12 cellular contexts compared by ENCODE assay signal in the genomic region with DNA sequence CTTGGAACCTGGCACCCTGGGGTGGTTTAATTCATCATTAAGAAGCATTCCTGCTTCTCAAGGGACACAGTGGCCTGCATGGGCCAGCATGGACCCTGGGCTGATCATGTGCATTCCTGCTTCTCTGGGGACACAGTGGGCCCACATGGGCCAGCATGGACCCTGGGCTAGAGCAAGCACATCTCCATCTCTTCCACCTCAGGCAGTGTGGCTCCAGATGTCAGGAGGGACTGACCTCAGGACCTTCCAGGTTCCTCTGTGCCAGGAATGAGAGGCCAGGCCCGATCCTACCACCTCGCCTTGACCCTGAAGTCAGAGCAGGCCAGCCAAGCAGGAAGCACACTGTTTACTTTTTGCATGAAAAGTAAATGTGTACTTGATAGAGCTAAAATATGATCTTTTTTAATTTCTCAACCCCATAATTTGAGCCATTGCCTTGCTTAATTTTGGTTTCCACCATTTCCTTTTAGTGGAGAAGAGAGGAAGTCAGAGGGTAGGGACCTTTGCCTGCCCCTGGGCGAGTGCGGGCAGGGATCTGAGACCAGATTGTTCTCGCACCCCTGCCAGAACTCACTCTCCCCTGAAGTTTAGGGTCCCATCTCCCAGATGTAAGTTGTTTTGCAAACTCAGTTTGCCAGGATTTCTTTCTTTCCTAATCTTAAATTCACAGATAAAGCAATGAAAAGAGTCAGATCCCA. TPM values are rescaled to one million over a fixed set of nuclear protein-coding genes. Genes with fewer than 3 reads are reported as not detected.
DNase-seq lines count a peak whose midpoint lies in the region; ATAC-seq, FAIRE-seq and TF ChIP-seq lines count a peak whose summit lies in the region.
"Had no signal": no experiment of that assay in that cellular context is flagged by ENCODE, and none has a peak within 500 bp of the region (broad histone marks: within the 10 kb centered on the region; RNA-seq: fewer than 3 reads in every experiment).

No MANE protein-coding gene starts in this region.

- no peaks in the 10 kb centered on the region for H3K9me3 Mint-ChIP-seq in stimulated activated naive CD8-positive, alpha-beta T cell treated with anti-CD3 and anti-CD28 coated beads, Interleukin-15, Interleukin-2, amounts not matched to agents 100 ng/mL and 50 ng/mL, for 24 hours
- no peaks in the 10 kb centered on the region for H3K9me3 Mint-ChIP-seq in naive thymus-derived CD4-positive, alpha-beta T cell
- H3K9me3 Mint-ChIP-seq: HFFc6 had no signal

- H3K79me2 ChIP-seq in GM12878 (ENCODE audit: control insufficient read depth, insufficient read depth, low read length): no peaks in the 10 kb centered on the region

- CTCF ChIA-PET in GM12878 (lab: Yijun Ruan, JAX): interaction anchor here (0.7 to 3.4 kb wide), 16 partner anchors 10 to 559 kb away, joined by 3 to 21 read pairs (median 4); no protein-coding TSS in a partner anchor
- CTCF ChIA-PET in naive thymus-derived CD4-positive, alpha-beta T cell (lab: Charles Lee): no interaction called here

- no peaks in the 10 kb centered on the region for H3K27me3 Mint-ChIP-seq in stimulated activated naive CD8-positive, alpha-beta T cell treated with anti-CD3 and anti-CD28 coated beads, Interleukin-15, Interleukin-2, amounts not matched to agents 100 ng/mL and 50 ng/mL, for 24 hours
- H3K27me3 Mint-ChIP-seq in naive thymus-derived CD4-positive, alpha-beta T cell: no peaks in the 10 kb centered on the region
- H3K27me3 Mint-ChIP-seq: progenitor cell of endocrine pancreas had no signal

- no peak overlapping the region for H3K4me3 Mint-ChIP-seq in stimulated activated naive CD8-positive, alpha-beta T cell treated with anti-CD3 and anti-CD28 coated beads, Interleukin-15, Interleukin-2, amounts not matched to agents 100 ng/mL and 50 ng/mL, for 24 hours
- no peak overlapping the region for H3K4me3 Mint-ChIP-seq in naive thymus-derived CD4-positive, alpha-beta T cell
- H3K4me3 Mint-ChIP-seq: HFFc6 had no signal

- ATAC-seq in stimulated activated naive CD8-positive, alpha-beta T cell treated with anti-CD3 and anti-CD28 coated beads, Interleukin-15, Interleukin-2, amounts not matched to agents 100 U/mL and 50 U/mL, for 24 hours: no peak
- ATAC-seq in GM12878 (no peak), HG03469 (IDR thresholded peaks at IDR 0.05; ENCODE audit: unreplicated experiment) (no peak), HG03521 (IDR thresholded peaks at IDR 0.05; ENCODE audit: unreplicated experiment) (no peak), SK-N-SH treated with all-trans-retinoic acid at 6 μM for 48 hours (no peak)
- no peak for ATAC-seq in naive thymus-derived CD4-positive, alpha-beta T cell

- TF ChIP-seq RAD21 in GM12878 (IDR thresholded peaks at IDR 0.05; ENCODE audit: insufficient read depth, low read depth, low read length): no peak

- no peak overlapping the region for H3K9ac ChIP-seq in GM12878 (ENCODE audit: control insufficient read depth, insufficient read depth, low read length)

- TF ChIP-seq EP300 in GM12878 (IDR thresholded peaks at IDR 0.05; ENCODE audit: borderline replicate concordance in 1 of 2, control insufficient read depth in 1 of 2, low read depth in 2 of 2, low read length in 2 of 2): no peak

- FAIRE-seq in GM12878 (lab: Jason Lieb, UNC): no peak

- SMC1A ChIA-PET in GM12878 (lab: Charles Lee; ENCODE audit: uncharacterized antibody, unreplicated experiment): interaction anchor here (1.2 to 5.6 kb wide), 2 partner anchors 40 to 279 kb away, joined by 3 to 44 read pairs; no protein-coding TSS in a partner anchor

- no peak overlapping the region for H3K4me2 ChIP-seq in GM12878 (ENCODE audit: control insufficient read depth, insufficient read depth)

- H3K4me3 ChIP-seq in GM12878: no peak overlapping the region
- no peak overlapping the region for H3K4me3 ChIP-seq in naive thymus-derived CD4-positive, alpha-beta T cell (ENCODE audit: low read length)
- H3K4me3 ChIP-seq in uterus: no peak overlapping the region
- H3K4me3 ChIP-seq: breast epithelium, lung had no signal

- TF ChIP-seq POLR2A in GM12878 (IDR thresholded peaks at IDR 0.05; ENCODE audit: low read depth, low read length): 0 out of 2 replicates have a peak, but pooled peaks have one; percentile 23
- TF ChIP-seq POLR2A in uterus (IDR thresholded peaks at IDR 0.05): no peak

- intact Hi-C loops in GM12878 (cut with micrococcal nuclease; ENCODE audit: unreplicated experiment): loop anchor here (5.0 kb wide), 1 partner anchor 557 kb away; no protein-coding TSS in a partner anchor
- intact Hi-C loops in naive thymus-derived CD4-positive, alpha-beta T cell (cut with micrococcal nuclease): loop anchor here in 1 of 2 donors (5.0 kb wide), 1 partner anchor 38 kb away; no protein-coding TSS in a partner anchor
- intact Hi-C loops in uterus (cut with DNase I; ENCODE audit: low total_unique reads): loop anchor here (10.0 kb wide), 1 partner anchor 345 kb away; no protein-coding TSS in a partner anchor

- no peak overlapping the region for H2AFZ ChIP-seq in GM12878 (ENCODE audit: control insufficient read depth, low read depth, low read length)

- H3K36me3 Mint-ChIP-seq in stimulated activated naive CD8-positive, alpha-beta T cell treated with anti-CD3 and anti-CD28 coated beads, Interleukin-15, Interleukin-2, amounts not matched to agents 100 ng/mL and 50 ng/mL, for 24 hours (ENCODE audit: low read depth): peaks cover 21% of the 10 kb centered on the region
- peaks cover 0 to 21% (median 4%) of the 10 kb centered on the region in 5 donors for H3K36me3 Mint-ChIP-seq in naive thymus-derived CD4-positive, alpha-beta T cell

- H3K9me3 ChIP-seq in GM12878 (replicated peaks; ENCODE audit: control insufficient read depth, insufficient read depth, low read length) (no peaks in the 10 kb centered on the region), uterus (no peaks in the 10 kb centered on the region)
- no peaks in the 10 kb centered on the region for H3K9me3 ChIP-seq in naive thymus-derived CD4-positive, alpha-beta T cell (ENCODE audit: control insufficient read depth in 2 of 3, low read length in 3 of 3)
- H3K9me3 ChIP-seq: breast epithelium had no signal

- H3K27ac ChIP-seq in GM12878 (ENCODE audit: control insufficient read depth, insufficient read depth) (no peak overlapping the region), uterus (peak overlapping the region; percentile 58 to 68)
- no peak overlapping the region for H3K27ac ChIP-seq in naive thymus-derived CD4-positive, alpha-beta T cell (ENCODE audit: low read depth, low read length)

- no TSS peak for BruUV-seq in GM12878 (replicated peaks; lab: Mats Ljungman, UMichigan)

- WGBS in GM12878 (ENCODE audit: insufficient coverage, insufficient replicate concordance, low lambda C conversion rate, missing lambda C conversion rate): 75% methylated on average over 5 of the region's 5 CpGs

- RAD21 ChIA-PET in GM12878 (lab: Charles Lee; ENCODE audit: unreplicated experiment): interaction anchor here (1.0 to 1.6 kb wide), 3 partner anchors 36 to 348 kb away, joined by 3 to 5 read pairs (median 4); no protein-coding TSS in a partner anchor

- H4K20me1 ChIP-seq in GM12878 (ENCODE audit: control insufficient read depth, insufficient read depth): no peaks in the 10 kb centered on the region

- in situ Hi-C loops in GM12878 (cut with MboI): no loop called here

- POLR2A ChIA-PET in GM12878 (lab: Charles Lee): interaction anchor here (0.6 to 1.4 kb wide), 2 partner anchors 46 to 612 kb away, joined by 3 to 4 read pairs; no protein-coding TSS in a partner anchor
- POLR2A ChIA-PET in naive thymus-derived CD4-positive, alpha-beta T cell (lab: Charles Lee): no interaction called here

- no peak for DNase-seq in stimulated activated naive CD8-positive, alpha-beta T cell treated with anti-CD3 and anti-CD28 coated beads, Interleukin-15, Interleukin-2, amounts not matched to agents 100 U/mL and 50 U/mL, for 24 hours
- DNase-seq in GM12878 (ENCODE audit: low read depth, low spot score) (no peak), uterus (no peak)
- DNase-seq in naive thymus-derived CD4-positive, alpha-beta T cell: no peak

- TF ChIP-seq CTCF in GM12878 (IDR thresholded peaks at IDR 0.05 in 2 of 3, conservative IDR thresholded peaks at IDR 0.05 in 1 of 3; ENCODE audit: control insufficient read depth in 2 of 3, extremely low read depth in 1 of 3, insufficient read depth in 1 of 3, low read depth in 3 of 3, low read length in 3 of 3) (no peak), uterus (IDR thresholded peaks at IDR 0.05) (no peak)

- H3K4me1 Mint-ChIP-seq in stimulated activated naive CD8-positive, alpha-beta T cell treated with anti-CD3 and anti-CD28 coated beads, Interleukin-15, Interleukin-2, amounts not matched to agents 100 ng/mL and 50 ng/mL, for 24 hours (ENCODE audit: low read depth): peaks cover 36% of the 10 kb centered on the region
- H3K4me1 Mint-ChIP-seq in naive thymus-derived CD4-positive, alpha-beta T cell: peaks cover 4 to 33% (median 8%) of the 10 kb centered on the region in 7 donors

- H3K27ac Mint-ChIP-seq in stimulated activated naive CD8-positive, alpha-beta T cell treated with anti-CD3 and anti-CD28 coated beads, Interleukin-15, Interleukin-2, amounts not matched to agents 100 ng/mL and 50 ng/mL, for 24 hours: peak overlapping the region; percentile 50
- peak overlapping the region in 5 of 9 donors; percentile 19 to 60 (median 48) for H3K27ac Mint-ChIP-seq in naive thymus-derived CD4-positive, alpha-beta T cell
- H3K27ac Mint-ChIP-seq: HFFc6 had no signal

- H3K36me3 ChIP-seq in GM12878 (ENCODE audit: control insufficient read depth in 2 of 2, insufficient read depth in 2 of 2, low read length in 1 of 2) (peaks cover 8 to 29% of the 10 kb centered on the region in 2 experiments), uterus (no peaks in the 10 kb centered on the region)
- peaks cover 0 to 39% (median 0%) of the 10 kb centered on the region in 3 experiments for H3K36me3 ChIP-seq in naive thymus-derived CD4-positive, alpha-beta T cell (ENCODE audit: control insufficient read depth in 2 of 3, insufficient read depth in 3 of 3, low read length in 3 of 3)
- H3K36me3 ChIP-seq: breast epithelium had no signal

- H3K27me3 ChIP-seq in GM12878 (replicated peaks in 1 of 2; ENCODE audit: control insufficient read depth in 2 of 2, insufficient read depth in 2 of 2, low read length in 1 of 2): no peaks in the 10 kb centered on the region
- no peaks in the 10 kb centered on the region for H3K27me3 ChIP-seq in naive thymus-derived CD4-positive, alpha-beta T cell (ENCODE audit: control insufficient read depth in 2 of 2, insufficient read depth in 2 of 2, low read length in 2 of 2)
- no peaks in the 10 kb centered on the region for H3K27me3 ChIP-seq in uterus
- H3K27me3 ChIP-seq: breast epithelium had no signal

- H3K4me1 ChIP-seq in GM12878 (ENCODE audit: control insufficient read depth, insufficient read depth, low read length) (peaks cover 22% of the 10 kb centered on the region), uterus (peaks cover 0 to 6% of the 10 kb centered on the region in 2 donors)
- peaks cover 0 to 7% of the 10 kb centered on the region in 2 donors for H3K4me1 ChIP-seq in naive thymus-derived CD4-positive, alpha-beta T cell (ENCODE audit: control insufficient read depth in 2 of 2, insufficient read depth in 2 of 2, low read length in 2 of 2)

RNA-seq across cellular contexts. Expression of a gene that starts 25.9 kb away (rescaled TPM):
- 5.1 and 5.4 TPM in 2 replicates for total RNA-seq in GM12878 (2013; cell fraction: nucleolus; rRNA removed)
- 3.7 and 5.3 TPM in 2 replicates for total RNA-seq in GM12878 (2014; rRNA removed)
- 2.9 and 3.4 TPM in 2 replicates for total RNA-seq in GM12878 (2014; rRNA removed; fragmentation: Illumina TruSeq; extraction: Trizol)
- 10.1 and 11.7 TPM in 2 replicates for total RNA-seq in GM12878 (2021)
- 3.2 TPM for polyA plus RNA-seq in GM12878 (2011; ENCODE audit: low read depth)
- polyA plus RNA-seq in GM12878 (2011; rRNA removed): 2.8 and 5.5 TPM in 2 replicates
- polyA plus RNA-seq in GM12878 (2011; cell fraction: cytosol; rRNA removed): 5.0 and 5.7 TPM in 2 replicates
- 5.2 and 6.5 TPM in 2 replicates for polyA plus RNA-seq in GM12878 (2011; cell fraction: nucleus; rRNA removed)
- polyA plus RNA-seq in GM12878 (2012): 6.0 and 6.2 TPM in 2 replicates
- 4.6 and 5.7 TPM in 2 replicates for polyA plus RNA-seq in GM12878 (2014; fragmentation: Illumina TruSeq; extraction: Trizol)
- polyA plus RNA-seq in GM12878 (2014; fragmentation: Nextera tagmentation; extraction: Ambion mirVana): 1 to 10 TPM in 1 of 2 experiments, under 1 TPM in 1; 0.93 to 1.3 TPM
- polyA plus RNA-seq in GM12878 (2014; rRNA removed): 6.4 and 7.8 TPM in 2 replicates
- 1 to 10 TPM; 7.9 to 8.7 TPM for polyA plus RNA-seq in GM12878 (2016; fragmentation: Nextera tagmentation; extraction: Ambion mirVana)
- 3.8 and 5.0 TPM in 2 replicates for polyA minus RNA-seq in GM12878 (2011; rRNA and poly(A)+ RNA removed)
- 2.9 and 3.7 TPM in 2 replicates for polyA minus RNA-seq in GM12878 (2011; cell fraction: cytosol; rRNA and poly(A)+ RNA removed)
- polyA minus RNA-seq in GM12878 (2011; cell fraction: nucleus; rRNA and poly(A)+ RNA removed): 2.3 and 4.9 TPM in 2 replicates
- 10 to 100 TPM in 2 of 5 experiments, 1 to 10 TPM in 3; 9.0 to 18.4 (median 10.0) TPM for total RNA-seq in naive thymus-derived CD4-positive, alpha-beta T cell
- 1 to 10 TPM; 2.7 to 7.4 TPM for polyA plus RNA-seq in naive thymus-derived CD4-positive, alpha-beta T cell
- total RNA-seq in uterus: 1 to 10 TPM; 2.4 to 9.2 (median 3.5) TPM

RNA-seq across cellular contexts. Expression of a gene that starts 46.8 kb away (rescaled TPM):
- total RNA-seq in GM12878 (2013; cell fraction: nucleolus; rRNA removed): 82.6 and 90.8 TPM in 2 replicates
- 48.0 and 48.3 TPM in 2 replicates for total RNA-seq in GM12878 (2014; rRNA removed)
- 36.6 and 39.1 TPM in 2 replicates for total RNA-seq in GM12878 (2014; rRNA removed; fragmentation: Illumina TruSeq; extraction: Trizol)
- total RNA-seq in GM12878 (2021): 56.9 and 62.9 TPM in 2 replicates
- 38.0 TPM for polyA plus RNA-seq in GM12878 (2011; ENCODE audit: low read depth)
- polyA plus RNA-seq in GM12878 (2011; rRNA removed): 80.1 and 90.7 TPM in 2 replicates
- polyA plus RNA-seq in GM12878 (2011; cell fraction: cytosol; rRNA removed): 122 and 152 TPM in 2 replicates
- polyA plus RNA-seq in GM12878 (2011; cell fraction: nucleus; rRNA removed): 73.6 and 94.1 TPM in 2 replicates
- 53.8 and 60.3 TPM in 2 replicates for polyA plus RNA-seq in GM12878 (2012)
- 42.3 and 46.4 TPM in 2 replicates for polyA plus RNA-seq in GM12878 (2014; fragmentation: Illumina TruSeq; extraction: Trizol)
- 10 to 100 TPM; 28.0 to 33.2 TPM for polyA plus RNA-seq in GM12878 (2014; fragmentation: Nextera tagmentation; extraction: Ambion mirVana)
- 38.9 and 44.3 TPM in 2 replicates for polyA plus RNA-seq in GM12878 (2014; rRNA removed)
- 10 to 100 TPM; 75.3 to 82.3 TPM for polyA plus RNA-seq in GM12878 (2016; fragmentation: Nextera tagmentation; extraction: Ambion mirVana)
- 63.7 and 66.8 TPM in 2 replicates for polyA minus RNA-seq in GM12878 (2011; rRNA and poly(A)+ RNA removed)
- polyA minus RNA-seq in GM12878 (2011; cell fraction: cytosol; rRNA and poly(A)+ RNA removed): 24.3 and 36.8 TPM in 2 replicates
- polyA minus RNA-seq in GM12878 (2011; cell fraction: nucleus; rRNA and poly(A)+ RNA removed): 19.6 and 32.6 TPM in 2 replicates
- 100 to 1,000 TPM in 3 of 5 experiments, 10 to 100 TPM in 2; 67.1 to 113 (median 101) TPM for total RNA-seq in naive thymus-derived CD4-positive, alpha-beta T cell
- 100 to 1,000 TPM; 130 to 143 TPM for polyA plus RNA-seq in naive thymus-derived CD4-positive, alpha-beta T cell
- total RNA-seq in uterus: 100 to 1,000 TPM in 2 of 4 donors, 10 to 100 TPM in 2; 37.6 to 118 (median 88.0) TPM

Comparison
In these comparisons a context has a peak if more than half of its experiments do, and no peak if none do; other contexts are left out.
1. H3K27ac ChIP-seq: peak in uterus (2 of 2); none in GM12878 (single experiment) and naive thymus-derived CD4-positive, alpha-beta T cell (single experiment).